21 cellular contexts compared by ENCODE assay signal in genomic region chr7:91325731-91326130, GRCh38.
DNase-seq lines count a peak whose midpoint lies in the region; ATAC-seq and TF ChIP-seq lines count a peak whose summit lies in the region.
"Had no signal": no experiment of that assay in that cellular context is flagged by ENCODE, and none has a peak within 500 bp of the region (broad histone marks: within the 10 kb centered on the region; RNA-seq: fewer than 3 reads in every experiment).

No MANE protein-coding gene starts in this region.

- H3K4me3 Mint-ChIP-seq in dendritic cell treated with granulocyte-macrophage colony-stimulating factor and Interleukin-4, amounts not matched to agents 40 ng/mL and 50 ng/mL, for 4 days: no peak overlapping the region
- H3K4me3 Mint-ChIP-seq: activated naive CD8-positive, alpha-beta T cell; T-helper 17 cell had no signal

- intact Hi-C loops in dendritic cell treated with granulocyte-macrophage colony-stimulating factor and Interleukin-4, amounts not matched to agents 40 ng/mL and 50 ng/mL, for 4 days (cut with micrococcal nuclease): loop anchor here (5.0 kb wide), 1 partner anchor 58 kb away; no protein-coding TSS in a partner anchor
- intact Hi-C loops in spleen (cut with DNase I; ENCODE audit: low total_unique reads): no loop called here

- H3K4me3 ChIP-seq in spleen: no peak overlapping the region
- H3K4me3 ChIP-seq: A549, breast epithelium, mucosa of descending colon, ovary, upper lobe of left lung had no signal

- DNase-seq in NCI-H2107 treated with DMSO at 0.1 percent for 48 hours (lab: John Stamatoyannopoulos, UW; ENCODE audit: unreplicated experiment): peak; percentile 15
- no peak for DNase-seq in NCI-H2107 (lab: John Stamatoyannopoulos, UW)
- peak; percentile 76 to 90 for DNase-seq in NOMO-1 (lab: John Stamatoyannopoulos, UW; ENCODE audit: unreplicated experiment in 2 of 2)
- no peak for DNase-seq in spleen
- DNase-seq in activated T-cell treated with anti-CD3 and anti-CD28 coated beads, Interleukin-2, amount 50 U/mL, for 48 hours: no peak
- DNase-seq: activated CD4-positive, alpha-beta T cell treated with anti-CD3 and anti-CD28 coated beads for 48 hours; left cardiac atrium; mucosa of descending colon; NCI-H1092; NCI-H510A; ovary; small intestine; stimulated activated naive CD4-positive, alpha-beta T cell treated with Interleukin-2 at 50 U/mL for 16 hours; T-helper 17 cell; upper lobe of left lung had no signal

- peaks cover 49% of the 10 kb centered on the region for H3K4me1 Mint-ChIP-seq in dendritic cell treated with granulocyte-macrophage colony-stimulating factor and Interleukin-4, amounts not matched to agents 40 ng/mL and 50 ng/mL, for 4 days (ENCODE audit: low read depth)
- H3K4me1 Mint-ChIP-seq: T-helper 17 cell had no signal

- H3K36me3 ChIP-seq in spleen: no peaks in the 10 kb centered on the region
- H3K36me3 ChIP-seq: breast epithelium, ovary, upper lobe of left lung had no signal

- no peak for ATAC-seq in GM18519 (IDR thresholded peaks at IDR 0.05; ENCODE audit: low FRiP score, unreplicated experiment)
- no peak for ATAC-seq in GM19324 (IDR thresholded peaks at IDR 0.05; ENCODE audit: low FRiP score, unreplicated experiment)
- ATAC-seq: A549, mucosa of descending colon, T-helper 17 cell had no signal

- TF ChIP-seq CTCF in spleen (IDR thresholded peaks at IDR 0.05 in 8 of 11, conservative IDR thresholded peaks at IDR 0.05 in 3 of 11): no peak

- no peak for TF ChIP-seq POLR2A in spleen (IDR thresholded peaks at IDR 0.05)

- peak overlapping the region; percentile 84 for H3K27ac Mint-ChIP-seq in dendritic cell treated with granulocyte-macrophage colony-stimulating factor and Interleukin-4, amounts not matched to agents 40 ng/mL and 50 ng/mL, for 4 days
- H3K27ac Mint-ChIP-seq: activated naive CD8-positive, alpha-beta T cell; T-helper 17 cell had no signal

- peaks cover 0 to 26% (median 16%) of the 10 kb centered on the region in 6 donors for H3K4me1 ChIP-seq in spleen
- H3K4me1 ChIP-seq: A549, breast epithelium had no signal

- H3K27ac ChIP-seq in spleen: peak overlapping the region in 6 of 8 donors; percentile 6 to 67 (median 50)
- H3K27ac ChIP-seq: A549, ovary had no signal

- WGBS in spleen, 5 donors: 15 to 23% (median 23%) methylated on average over 3 of the region's 3 CpGs

- H3K27me3 ChIP-seq in spleen (replicated peaks in 1 of 7): no peaks in the 10 kb centered on the region
- H3K27me3 ChIP-seq: breast epithelium, ovary, upper lobe of left lung had no signal

- H3K9me3 ChIP-seq in spleen: no peaks in the 10 kb centered on the region
- H3K9me3 ChIP-seq: A549, breast epithelium, mucosa of descending colon, ovary, upper lobe of left lung had no signal

- no peaks in the 10 kb centered on the region for H3K36me3 Mint-ChIP-seq in dendritic cell treated with granulocyte-macrophage colony-stimulating factor and Interleukin-4, amounts not matched to agents 40 ng/mL and 50 ng/mL, for 4 days (ENCODE audit: low read depth)
- H3K36me3 Mint-ChIP-seq: activated naive CD8-positive, alpha-beta T cell had no signal

- no peaks in the 10 kb centered on the region for H3K9me3 Mint-ChIP-seq in dendritic cell treated with granulocyte-macrophage colony-stimulating factor and Interleukin-4, amounts not matched to agents 40 ng/mL and 50 ng/mL, for 4 days

- no peaks in the 10 kb centered on the region for H3K27me3 Mint-ChIP-seq in dendritic cell treated with granulocyte-macrophage colony-stimulating factor and Interleukin-4, amounts not matched to agents 40 ng/mL and 50 ng/mL, for 4 days
- H3K27me3 Mint-ChIP-seq: activated naive CD8-positive, alpha-beta T cell; T-helper 17 cell had no signal

Comparison
In these comparisons a context has a peak if more than half of its experiments do, and no peak if none do; other contexts are left out.
1. DNase-seq: peak in NCI-H2107 treated with DMSO at 0.1 percent for 48 hours (single experiment) and NOMO-1 (2 of 2); none in NCI-H2107 (single experiment), spleen (single experiment) and activated T-cell treated with anti-CD3 and anti-CD28 coated beads, Interleukin-2, amount 50 U/mL, for 48 hours (0 of 2).